25 cellular contexts compared by ENCODE assay signal in genomic region chr2:12251749-12252148, GRCh38.
"Had no signal": no experiment of that assay in that cellular context is flagged by ENCODE, and none has a peak within 500 bp of the region (broad histone marks: within the 10 kb centered on the region; RNA-seq: fewer than 3 reads in every experiment).

No MANE protein-coding gene starts in this region.

- ATAC-seq: activated CD4-positive, alpha-beta T cell treated with anti-CD3 and anti-CD28 coated beads for 36 hours; activated CD4-positive, CD25-positive, alpha-beta regulatory T cell treated with anti-CD3 and anti-CD28 coated beads, Interleukin-2, amount 50 U/mL, for 24 hours; activated CD8-positive, alpha-beta T cell treated with anti-CD3 and anti-CD28 coated beads, Interleukin-2, amount 10 ng/mL, durations not matched to agents 7 days and 5 days; K562; PC-3; Right ventricle myocardium inferior; WTC11 had no signal

- DNase-seq: activated CD4-positive, alpha-beta T cell treated with anti-CD3 and anti-CD28 coated beads for 36 hours; activated CD4-positive, alpha-beta T cell treated with anti-CD3 and anti-CD28 coated beads, Interleukin-2, amount 10 ng/mL, durations not matched to agents 7 days and 5 days; activated CD4-positive, alpha-beta T cell treated with anti-CD3 and anti-CD28 coated beads, Interleukin-2, amount 50 U/mL, for 48 hours; activated CD8-positive, alpha-beta T cell treated with anti-CD3 and anti-CD28 coated beads, Interleukin-2, amount 10 ng/mL, durations not matched to agents 7 days and 5 days; activated gamma-delta T cell; activated naive CD4-positive, alpha-beta T cell treated with Interleukin-2 at 50 U/mL for 16 hours; activated naive CD8-positive, alpha-beta T cell treated with anti-CD3 and anti-CD28 coated beads, Interleukin-2, amount 10 ng/mL, durations not matched to agents 7 days and 5 days; activated T-cell treated with anti-CD3 and anti-CD28 coated beads, Interleukin-2, amount 50 U/mL, for 24 hours; amygdala; NCI-H1092 treated with DMSO at 0.1 percent for 48 hours; NCI-H1417; NCI-H187 treated with DMSO at 0.1 percent for 48 hours; NCI-H2081; NCI-H2227 treated with DMSO at 0.1 percent for 48 hours; NCI-H446; NCI-H524 treated with DMSO at 0.1 percent for 48 hours; NCI-H774; PC-3; Peyer's patch; SIG-M5; T1000 had no signal
